Comparison of ENCODE assay signal across 8 cellular contexts in genomic region chr6:27157461-27158315, GRCh38.
DNase-seq lines count a peak whose midpoint lies in the region; ATAC-seq and FAIRE-seq lines count a peak whose summit lies in the region.

No MANE protein-coding gene starts in this region.

- ATAC-seq in HG02588 (IDR thresholded peaks at IDR 0.05; ENCODE audit: unreplicated experiment) (peak; percentile 50), HG03135 (IDR thresholded peaks at IDR 0.05; ENCODE audit: unreplicated experiment) (no peak)

- peak overlapping the region; percentile 66 for H3K4me3 Mint-ChIP-seq in activated CD4-positive, alpha-beta memory T cell treated with anti-CD3 and anti-CD28 coated beads for 36 hours

- no peaks in the 10 kb centered on the region for H3K9me3 Mint-ChIP-seq in activated CD4-positive, alpha-beta memory T cell treated with anti-CD3 and anti-CD28 coated beads for 36 hours

- H3K4me1 ChIP-seq in ectodermal cell (ENCODE audit: control insufficient read depth, insufficient read depth, low read length), result no peaks in the 10 kb centered on the region
- no peaks in the 10 kb centered on the region for H3K4me1 ChIP-seq in mesodermal cell (ENCODE audit: control insufficient read depth, insufficient read depth, low read length, poor library complexity, severe bottlenecking)

- POLR2A ChIA-PET in activated CD4-positive, alpha-beta memory T cell treated with anti-CD3 and anti-CD28 coated beads for 36 hours (lab: Charles Lee), result interaction anchor here (0.7 to 3.2 kb wide), 5 partner anchors 12 to 816 kb away, joined by 3 to 33 read pairs (median 4); a partner anchor contains a TSS

- H3K27me3 Mint-ChIP-seq in activated CD4-positive, alpha-beta memory T cell treated with anti-CD3 and anti-CD28 coated beads for 36 hours, result no peaks in the 10 kb centered on the region

- CTCF ChIA-PET in activated CD4-positive, alpha-beta memory T cell treated with anti-CD3 and anti-CD28 coated beads for 36 hours (lab: Charles Lee), result interaction anchor here (0.9 to 1.3 kb wide), 3 partner anchors 12 to 31 kb away, joined by 3 to 9 read pairs (median 3); no protein-coding TSS in a partner anchor

- peak; percentile 44 for DNase-seq in NCI-H446 treated with DMSO at 0.1 percent for 48 hours (lab: John Stamatoyannopoulos, UW)
- DNase-seq in activated CD4-positive, alpha-beta memory T cell treated with anti-CD3 and anti-CD28 coated beads for 36 hours, result peak; percentile 91
- peak; percentile 67 to 68 for DNase-seq in stimulated activated CD8-positive, alpha-beta memory T cell treated with anti-CD3 and anti-CD28 coated beads, Interleukin-2, amount 100 ng/mL, for 1 hour (ENCODE audit: low read depth in 2 of 2)

- H3K36me3 ChIP-seq in ectodermal cell (ENCODE audit: control insufficient read depth, insufficient read depth, low read length), result no peaks in the 10 kb centered on the region
- no peaks in the 10 kb centered on the region for H3K36me3 ChIP-seq in mesodermal cell (ENCODE audit: control insufficient read depth, insufficient read depth, low read length)

- no peaks in the 10 kb centered on the region for H3K36me3 Mint-ChIP-seq in activated CD4-positive, alpha-beta memory T cell treated with anti-CD3 and anti-CD28 coated beads for 36 hours

- peaks cover 20% of the 10 kb centered on the region for H3K27me3 ChIP-seq in ectodermal cell (ENCODE audit: control insufficient read depth, insufficient read depth, low read length, poor library complexity, severe bottlenecking)

- H3K9me3 ChIP-seq in ectodermal cell (ENCODE audit: control insufficient read depth, low read length), result no peaks in the 10 kb centered on the region
- H3K9me3 ChIP-seq in mesodermal cell (ENCODE audit: control insufficient read depth, low read length), result no peaks in the 10 kb centered on the region

- 6 to 7% methylated on average over 32 of the region's 34 CpGs for WGBS in ectodermal cell, 2 experiments
- 6 to 10% methylated on average over 32 of the region's 34 CpGs for WGBS in mesodermal cell (ENCODE audit: insufficient coverage in 2 of 2), 2 experiments

- peaks cover 45% of the 10 kb centered on the region for H3K4me1 Mint-ChIP-seq in activated CD4-positive, alpha-beta memory T cell treated with anti-CD3 and anti-CD28 coated beads for 36 hours (ENCODE audit: low read depth)

- peak overlapping the region; percentile 77 for H3K27ac Mint-ChIP-seq in activated CD4-positive, alpha-beta memory T cell treated with anti-CD3 and anti-CD28 coated beads for 36 hours

- no peak overlapping the region for H3K27ac ChIP-seq in ectodermal cell (ENCODE audit: insufficient read depth, low read depth, low read length, poor library complexity, severe bottlenecking)
- H3K27ac ChIP-seq in mesodermal cell (ENCODE audit: low read depth, low read length, severe bottlenecking), result no peak overlapping the region

- peak; percentile 79 for FAIRE-seq in G401.6 (lab: Jason Lieb, UNC)

- intact Hi-C loops in activated CD4-positive, alpha-beta memory T cell treated with anti-CD3 and anti-CD28 coated beads for 36 hours (cut with micrococcal nuclease), result loop anchor here (1.0 to 2.0 kb wide), 4 partner anchors 10 to 30 kb away; a partner anchor contains a TSS

- H3K4me3 ChIP-seq in ectodermal cell (ENCODE audit: insufficient read depth, low read depth, low read length) (peak overlapping the region; percentile 52), mesodermal cell (ENCODE audit: extremely low read depth, insufficient read depth, low read length, poor library complexity, severe bottlenecking) (peak overlapping the region; percentile 43)
